Comparison of ENCODE assay signal across 11 cellular contexts in the genomic region with DNA sequence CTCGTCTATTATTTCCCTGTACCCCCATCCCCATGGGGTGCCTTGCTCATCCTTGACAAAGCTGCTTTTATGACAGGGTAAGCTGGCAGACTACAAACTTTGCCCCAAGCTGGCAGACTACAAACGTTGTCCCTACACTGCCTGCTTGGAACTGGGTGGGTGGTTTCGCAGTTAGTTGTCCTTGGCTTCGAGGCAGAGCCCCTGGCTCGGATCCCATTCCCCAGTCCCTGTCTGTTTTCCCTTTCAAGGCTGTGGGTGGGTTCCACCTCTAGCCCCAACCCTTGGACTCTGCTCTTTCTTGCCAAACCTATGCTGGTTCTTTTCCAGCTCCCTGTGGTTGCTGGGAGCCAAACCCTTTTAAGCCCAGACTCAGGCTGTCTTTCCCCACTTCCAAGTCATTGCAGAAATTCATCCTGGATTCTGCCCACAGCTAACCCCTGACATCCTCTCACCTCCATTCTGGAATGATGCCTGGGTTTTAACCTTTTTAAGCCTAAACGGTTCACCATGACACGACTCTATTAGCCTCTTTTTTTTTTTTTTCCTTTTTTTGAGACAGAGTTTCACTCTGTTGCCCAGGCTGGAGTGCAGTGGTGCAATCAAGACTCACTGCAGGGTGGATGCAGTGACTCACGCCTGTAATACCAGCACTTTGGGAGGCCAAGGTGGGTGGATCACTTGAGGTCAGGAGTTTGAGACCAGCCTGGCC. TPM values are rescaled to one million over a fixed set of nuclear protein-coding genes. Genes with fewer than 3 reads are reported as not detected.
DNase-seq lines count a peak whose midpoint lies in the region; ATAC-seq, FAIRE-seq and TF ChIP-seq lines count a peak whose summit lies in the region.
"Had no signal": no experiment of that assay in that cellular context is flagged by ENCODE, and none has a peak within 500 bp of the region (broad histone marks: within the 10 kb centered on the region; RNA-seq: fewer than 3 reads in every experiment).

No MANE protein-coding gene starts in this region.

- WGBS in liver, result 23% methylated on average over 8 of the region's 8 CpGs

- H3K36me3 ChIP-seq in bronchial epithelial cell (ENCODE audit: control insufficient read depth, insufficient read depth, low read length) (peaks cover 10% of the 10 kb centered on the region), liver (ENCODE audit: control insufficient read depth in 4 of 4, insufficient read depth in 3 of 4, low read depth in 1 of 4, low read length in 3 of 4) (peaks cover 3 to 14% (median 8%) of the 10 kb centered on the region in 4 donors), tibial artery (peaks cover 0 to 23% (median 9%) of the 10 kb centered on the region in 3 donors)

- H3K9me3 Mint-ChIP-seq in IgD-negative memory B cell, result no peaks in the 10 kb centered on the region
- H3K9me3 Mint-ChIP-seq in activated naive CD4-positive, alpha-beta T cell treated with anti-CD3 and anti-CD28 coated beads for 36 hours, result no peaks in the 10 kb centered on the region

- H3K4me1 Mint-ChIP-seq in IgD-negative memory B cell, result peaks cover 26 to 31% (median 26%) of the 10 kb centered on the region in 3 donors
- peaks cover 6% of the 10 kb centered on the region for H3K4me1 Mint-ChIP-seq in activated naive CD4-positive, alpha-beta T cell treated with anti-CD3 and anti-CD28 coated beads for 36 hours (ENCODE audit: low read depth)

- intact Hi-C loops in tibial artery (cut with DNase I; ENCODE audit: low total_unique reads), result no loop called here
- intact Hi-C loops in activated naive CD4-positive, alpha-beta T cell treated with anti-CD3 and anti-CD28 coated beads for 36 hours (cut with micrococcal nuclease), result no loop called here

- H3K27me3 ChIP-seq in bronchial epithelial cell (ENCODE audit: control insufficient read depth, insufficient read depth, low read length), result no peaks in the 10 kb centered on the region
- H3K27me3 ChIP-seq in liver (ENCODE audit: control insufficient read depth in 4 of 4, insufficient read depth in 4 of 4, low read length in 3 of 4), result no peaks in the 10 kb centered on the region
- H3K27me3 ChIP-seq in tibial artery, result no peaks in the 10 kb centered on the region
- H3K27me3 ChIP-seq: neutrophil had no signal

- H3K4me1 ChIP-seq in liver (ENCODE audit: control insufficient read depth in 4 of 4, insufficient read depth in 4 of 4, low read length in 3 of 4), result peaks cover 13 to 48% (median 34%) of the 10 kb centered on the region in 4 donors
- H3K4me1 ChIP-seq in tibial artery, result peaks cover 0 to 34% (median 28%) of the 10 kb centered on the region in 4 donors

- H3K27me3 Mint-ChIP-seq in IgD-negative memory B cell, result peaks cover 2% of the 10 kb centered on the region
- no peaks in the 10 kb centered on the region for H3K27me3 Mint-ChIP-seq in activated naive CD4-positive, alpha-beta T cell treated with anti-CD3 and anti-CD28 coated beads for 36 hours (ENCODE audit: low read depth)

- TF ChIP-seq RAD21 in liver (IDR thresholded peaks at IDR 0.05), result peak; percentile 44 to 48

- DNase-seq in bronchial epithelial cell (ENCODE audit: low read depth), result peak; percentile 28
- DNase-seq in tibial artery, result peak; percentile 80 to 94
- DNase-seq in activated naive CD4-positive, alpha-beta T cell treated with anti-CD3 and anti-CD28 coated beads for 36 hours, result no peak
- no peak for DNase-seq in NCI-H1105 treated with DMSO at 0.1 percent for 48 hours (lab: John Stamatoyannopoulos, UW)
- DNase-seq: activated naive CD4-positive, alpha-beta T cell treated with anti-CD3 and anti-CD28 coated beads, Interleukin-2, amount 50 U/mL, for 16 hours; NCI-H2081 had no signal

- no peaks in the 10 kb centered on the region for H3K9me3 ChIP-seq in liver (ENCODE audit: control insufficient read depth in 4 of 4, low read length in 3 of 4)
- no peaks in the 10 kb centered on the region for H3K9me3 ChIP-seq in tibial artery
- H3K9me3 ChIP-seq: neutrophil had no signal

- no peak for ATAC-seq in GM18519 (IDR thresholded peaks at IDR 0.05; ENCODE audit: low FRiP score, unreplicated experiment)
- ATAC-seq in HG02642 (IDR thresholded peaks at IDR 0.05; ENCODE audit: poor library complexity, unreplicated experiment), result no peak

- no peak for FAIRE-seq in bronchial epithelial cell (lab: Jason Lieb, UNC)

- CTCF ChIA-PET in activated naive CD4-positive, alpha-beta T cell treated with anti-CD3 and anti-CD28 coated beads for 36 hours (lab: Charles Lee), result no interaction called here

- TF ChIP-seq CTCF in bronchial epithelial cell (IDR thresholded peaks at IDR 0.05; ENCODE audit: insufficient read depth, low read length, severe bottlenecking) (no peak), liver (IDR thresholded peaks at IDR 0.05; ENCODE audit: low read depth, low read length, missing input control) (no peak), tibial artery (IDR thresholded peaks at IDR 0.05) (no peak)

- H3K4me3 Mint-ChIP-seq in IgD-negative memory B cell, result peak overlapping the region in 2 of 4 donors; percentile 33 to 61
- no peak overlapping the region for H3K4me3 Mint-ChIP-seq in activated naive CD4-positive, alpha-beta T cell treated with anti-CD3 and anti-CD28 coated beads for 36 hours

- H3K36me3 Mint-ChIP-seq in IgD-negative memory B cell, result peaks cover 5% of the 10 kb centered on the region
- H3K36me3 Mint-ChIP-seq in activated naive CD4-positive, alpha-beta T cell treated with anti-CD3 and anti-CD28 coated beads for 36 hours (ENCODE audit: low read depth), result peaks cover 6% of the 10 kb centered on the region

- H3K4me3 ChIP-seq in bronchial epithelial cell (ENCODE audit: low read depth, low read length), result no peak overlapping the region
- H3K4me3 ChIP-seq in liver (ENCODE audit: low read depth in 1 of 3, low read length in 3 of 3), result no peak overlapping the region
- H3K4me3 ChIP-seq in tibial artery, result no peak overlapping the region

- no peak overlapping the region for H3K9ac ChIP-seq in liver (ENCODE audit: low read depth in 1 of 2, low read length in 2 of 2)

- H3K27ac Mint-ChIP-seq in IgD-negative memory B cell, result peak overlapping the region; percentile 90 to 96 (median 94)
- no peak overlapping the region for H3K27ac Mint-ChIP-seq in activated naive CD4-positive, alpha-beta T cell treated with anti-CD3 and anti-CD28 coated beads for 36 hours

- H3K27ac ChIP-seq in liver (ENCODE audit: low read depth in 1 of 2, low read length in 2 of 2) (peak overlapping the region; percentile 75 to 89), tibial artery (peak overlapping the region; percentile 73 to 76)
- H3K27ac ChIP-seq: neutrophil had no signal

TF ChIP-seq in liver, 16 proteins besides CTCF, POLR2A, EP300 and RAD21 (continues in another document):
- TF ChIP-seq, protein P1, sequence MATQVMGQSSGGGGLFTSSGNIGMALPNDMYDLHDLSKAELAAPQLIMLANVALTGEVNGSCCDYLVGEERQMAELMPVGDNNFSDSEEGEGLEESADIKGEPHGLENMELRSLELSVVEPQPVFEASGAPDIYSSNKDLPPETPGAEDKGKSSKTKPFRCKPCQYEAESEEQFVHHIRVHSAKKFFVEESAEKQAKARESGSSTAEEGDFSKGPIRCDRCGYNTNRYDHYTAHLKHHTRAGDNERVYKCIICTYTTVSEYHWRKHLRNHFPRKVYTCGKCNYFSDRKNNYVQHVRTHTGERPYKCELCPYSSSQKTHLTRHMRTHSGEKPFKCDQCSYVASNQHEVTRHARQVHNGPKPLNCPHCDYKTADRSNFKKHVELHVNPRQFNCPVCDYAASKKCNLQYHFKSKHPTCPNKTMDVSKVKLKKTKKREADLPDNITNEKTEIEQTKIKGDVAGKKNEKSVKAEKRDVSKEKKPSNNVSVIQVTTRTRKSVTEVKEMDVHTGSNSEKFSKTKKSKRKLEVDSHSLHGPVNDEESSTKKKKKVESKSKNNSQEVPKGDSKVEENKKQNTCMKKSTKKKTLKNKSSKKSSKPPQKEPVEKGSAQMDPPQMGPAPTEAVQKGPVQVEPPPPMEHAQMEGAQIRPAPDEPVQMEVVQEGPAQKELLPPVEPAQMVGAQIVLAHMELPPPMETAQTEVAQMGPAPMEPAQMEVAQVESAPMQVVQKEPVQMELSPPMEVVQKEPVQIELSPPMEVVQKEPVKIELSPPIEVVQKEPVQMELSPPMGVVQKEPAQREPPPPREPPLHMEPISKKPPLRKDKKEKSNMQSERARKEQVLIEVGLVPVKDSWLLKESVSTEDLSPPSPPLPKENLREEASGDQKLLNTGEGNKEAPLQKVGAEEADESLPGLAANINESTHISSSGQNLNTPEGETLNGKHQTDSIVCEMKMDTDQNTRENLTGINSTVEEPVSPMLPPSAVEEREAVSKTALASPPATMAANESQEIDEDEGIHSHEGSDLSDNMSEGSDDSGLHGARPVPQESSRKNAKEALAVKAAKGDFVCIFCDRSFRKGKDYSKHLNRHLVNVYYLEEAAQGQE (IDR thresholded peaks at IDR 0.05), result peak; percentile 65
- TF ChIP-seq HNF4A (conservative IDR thresholded peaks at IDR 0.05), result peak; percentile 98
- TF ChIP-seq, protein P2, sequence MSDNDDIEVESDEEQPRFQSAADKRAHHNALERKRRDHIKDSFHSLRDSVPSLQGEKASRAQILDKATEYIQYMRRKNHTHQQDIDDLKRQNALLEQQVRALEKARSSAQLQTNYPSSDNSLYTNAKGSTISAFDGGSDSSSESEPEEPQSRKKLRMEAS (IDR thresholded peaks at IDR 0.05), result peak; percentile 84

RNA-seq across cellular contexts. Expression of a gene that starts 9.2 kb away (rescaled TPM):
- 80.5 TPM for polyA plus RNA-seq in IgD-negative memory B cell
- total RNA-seq in bronchial epithelial cell, result 7.4 and 10.9 TPM in 2 replicates
- total RNA-seq in liver, result 10 to 100 TPM; 27.1 to 53.5 TPM
- 10 to 100 TPM in 1 of 2 donors, 1 to 10 TPM in 1; 7.0 to 16.7 TPM for polyA plus RNA-seq in liver
- 100 to 1,000 TPM; 160 to 173 TPM for total RNA-seq in activated naive CD4-positive, alpha-beta T cell treated with anti-CD3 and anti-CD28 coated beads for 36 hours

RNA-seq across cellular contexts. Expression of a gene that starts 14.3 kb away (rescaled TPM):
- polyA plus RNA-seq in IgD-negative memory B cell, result 74.7 TPM
- total RNA-seq in bronchial epithelial cell, result 29.3 and 30.3 TPM in 2 replicates
- 10 to 100 TPM; 30.2 to 54.7 TPM for total RNA-seq in liver
- 10 to 100 TPM; 38.9 to 80.2 TPM for polyA plus RNA-seq in liver
- total RNA-seq in activated naive CD4-positive, alpha-beta T cell treated with anti-CD3 and anti-CD28 coated beads for 36 hours, result 10 to 100 TPM; 22.6 to 22.8 TPM

RNA-seq across cellular contexts. Expression of a gene that starts 14.4 kb away (rescaled TPM):
- polyA plus RNA-seq in IgD-negative memory B cell (not detected), liver (under 1 TPM in 1 of 2 donors, not detected in 1; 0.14 TPM)
- total RNA-seq in bronchial epithelial cell (under 0.01 TPM in 2 replicates), liver (under 1 TPM; 0.14 to 0.17 TPM)
- total RNA-seq in activated naive CD4-positive, alpha-beta T cell treated with anti-CD3 and anti-CD28 coated beads for 36 hours, result under 1 TPM; 0.07 to 0.12 TPM

RNA-seq across cellular contexts. Expression of a gene that starts 31.2 kb away (rescaled TPM):
- polyA plus RNA-seq in IgD-negative memory B cell (189 TPM), liver (10 to 100 TPM; 36.9 to 49.4 TPM)
- total RNA-seq in bronchial epithelial cell (173 and 246 TPM in 2 replicates), liver (10 to 100 TPM; 43.3 to 59.2 TPM)
- total RNA-seq in activated naive CD4-positive, alpha-beta T cell treated with anti-CD3 and anti-CD28 coated beads for 36 hours, result 10 to 100 TPM; 85.9 to 98.1 TPM

RNA-seq across cellular contexts. Expression of a gene that starts 38.9 kb away (rescaled TPM):
- polyA plus RNA-seq in IgD-negative memory B cell (7.0 TPM), liver (10 to 100 TPM; 27.7 to 31.9 TPM)
- total RNA-seq in bronchial epithelial cell (1.6 and 2.4 TPM in 2 replicates), liver (10 to 100 TPM in 1 of 2 donors, 1 to 10 TPM in 1; 8.5 to 20.2 TPM)
- under 1 TPM; 0.64 to 0.96 TPM for total RNA-seq in activated naive CD4-positive, alpha-beta T cell treated with anti-CD3 and anti-CD28 coated beads for 36 hours

Comparison
In these comparisons a context has a peak if more than half of its experiments do, and no peak if none do; other contexts are left out.
1. DNase-seq: peak in bronchial epithelial cell (single experiment) and tibial artery (2 of 2); none in activated naive CD4-positive, alpha-beta T cell treated with anti-CD3 and anti-CD28 coated beads for 36 hours (single experiment) and NCI-H1105 treated with DMSO at 0.1 percent for 48 hours (single experiment).